1 cellular context compared by ENCODE assay signal in the genomic region with DNA sequence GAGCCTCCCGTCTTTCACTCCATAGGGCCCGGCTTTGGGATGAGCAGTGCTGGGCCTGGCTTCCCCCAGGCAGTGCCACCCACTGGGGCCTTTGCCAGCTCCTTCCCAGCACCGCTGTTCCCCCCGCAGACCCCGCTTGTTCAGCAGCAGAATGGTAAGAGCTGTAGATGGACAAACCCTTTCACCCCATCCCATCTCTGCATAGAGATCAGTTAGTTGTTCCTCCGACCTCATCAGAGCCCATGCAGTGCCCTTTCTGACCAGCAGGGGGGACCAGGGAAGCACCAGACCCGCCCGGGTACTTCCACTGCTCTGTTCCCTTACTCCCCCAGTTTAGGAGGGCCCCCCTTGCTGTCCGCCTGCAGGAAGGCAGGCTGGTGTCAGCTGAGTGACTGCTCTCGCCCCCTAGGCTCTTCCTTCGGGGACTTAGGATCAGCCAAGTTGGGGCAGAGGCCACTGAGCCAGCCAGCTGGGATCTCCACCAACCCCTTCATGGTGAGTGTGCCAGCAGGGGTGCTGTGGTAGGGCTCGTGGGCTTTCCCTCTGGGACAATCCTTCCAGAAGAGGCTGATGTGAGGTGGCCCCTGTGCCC.
TF ChIP-seq lines count a peak whose summit lies in the region.

No MANE protein-coding gene starts in this region.

TF ChIP-seq in PFSK-1, 5 proteins besides CTCF, POLR2A, EP300 and RAD21 (continued from another document):
- TF ChIP-seq, protein P1, sequence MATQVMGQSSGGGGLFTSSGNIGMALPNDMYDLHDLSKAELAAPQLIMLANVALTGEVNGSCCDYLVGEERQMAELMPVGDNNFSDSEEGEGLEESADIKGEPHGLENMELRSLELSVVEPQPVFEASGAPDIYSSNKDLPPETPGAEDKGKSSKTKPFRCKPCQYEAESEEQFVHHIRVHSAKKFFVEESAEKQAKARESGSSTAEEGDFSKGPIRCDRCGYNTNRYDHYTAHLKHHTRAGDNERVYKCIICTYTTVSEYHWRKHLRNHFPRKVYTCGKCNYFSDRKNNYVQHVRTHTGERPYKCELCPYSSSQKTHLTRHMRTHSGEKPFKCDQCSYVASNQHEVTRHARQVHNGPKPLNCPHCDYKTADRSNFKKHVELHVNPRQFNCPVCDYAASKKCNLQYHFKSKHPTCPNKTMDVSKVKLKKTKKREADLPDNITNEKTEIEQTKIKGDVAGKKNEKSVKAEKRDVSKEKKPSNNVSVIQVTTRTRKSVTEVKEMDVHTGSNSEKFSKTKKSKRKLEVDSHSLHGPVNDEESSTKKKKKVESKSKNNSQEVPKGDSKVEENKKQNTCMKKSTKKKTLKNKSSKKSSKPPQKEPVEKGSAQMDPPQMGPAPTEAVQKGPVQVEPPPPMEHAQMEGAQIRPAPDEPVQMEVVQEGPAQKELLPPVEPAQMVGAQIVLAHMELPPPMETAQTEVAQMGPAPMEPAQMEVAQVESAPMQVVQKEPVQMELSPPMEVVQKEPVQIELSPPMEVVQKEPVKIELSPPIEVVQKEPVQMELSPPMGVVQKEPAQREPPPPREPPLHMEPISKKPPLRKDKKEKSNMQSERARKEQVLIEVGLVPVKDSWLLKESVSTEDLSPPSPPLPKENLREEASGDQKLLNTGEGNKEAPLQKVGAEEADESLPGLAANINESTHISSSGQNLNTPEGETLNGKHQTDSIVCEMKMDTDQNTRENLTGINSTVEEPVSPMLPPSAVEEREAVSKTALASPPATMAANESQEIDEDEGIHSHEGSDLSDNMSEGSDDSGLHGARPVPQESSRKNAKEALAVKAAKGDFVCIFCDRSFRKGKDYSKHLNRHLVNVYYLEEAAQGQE (IDR thresholded peaks at IDR 0.05; ENCODE audit: insufficient read depth in 1 of 2, low read depth in 2 of 2, low read length in 2 of 2): no peak
